In the genomic region with DNA sequence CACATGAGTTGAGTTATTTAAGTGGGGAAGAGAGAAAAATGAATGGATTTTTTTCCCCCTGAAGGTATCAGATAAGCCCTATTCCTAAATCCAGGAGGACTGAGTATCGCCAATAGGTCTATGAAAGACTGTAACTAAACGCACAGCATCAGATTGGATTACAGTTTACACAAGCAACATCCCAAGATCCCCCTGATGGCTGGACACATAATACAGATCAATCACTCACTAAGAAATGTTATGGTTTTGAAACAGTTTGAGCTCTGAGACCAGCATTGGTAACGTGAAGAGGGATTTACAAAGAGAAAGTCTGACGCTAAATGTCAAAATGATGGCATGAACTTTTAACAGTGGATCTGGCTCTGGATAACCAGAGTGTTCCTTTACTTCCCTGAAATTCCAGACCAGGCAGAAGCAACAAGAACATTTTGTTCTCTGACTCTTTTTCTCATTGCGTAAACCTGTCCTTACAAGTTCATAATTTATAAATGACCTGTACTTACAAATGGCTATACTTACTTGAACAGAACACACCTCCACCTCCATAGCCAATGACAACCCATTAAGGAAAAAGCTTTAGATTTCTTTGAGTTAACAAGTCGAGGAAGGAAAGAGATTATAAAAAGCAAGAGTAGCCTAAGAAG, we compare ENCODE assay signal across 16 cellular contexts.
DNase-seq lines count a peak whose midpoint lies in the region; ATAC-seq and TF ChIP-seq lines count a peak whose summit lies in the region.
"Had no signal": no experiment of that assay in that cellular context is flagged by ENCODE, and none has a peak within 500 bp of the region (broad histone marks: within the 10 kb centered on the region; RNA-seq: fewer than 3 reads in every experiment).

No MANE protein-coding gene starts in this region.

- no peak for TF ChIP-seq POLR2A in adrenal gland (IDR thresholded peaks at IDR 0.05)
- TF ChIP-seq POLR2A in gastroesophageal sphincter (IDR thresholded peaks at IDR 0.05): no peak

- no peak for TF ChIP-seq EP300 in gastroesophageal sphincter (IDR thresholded peaks at IDR 0.05)

- ATAC-seq in gastroesophageal sphincter (peak; percentile 77), sciatic nerve (peak; percentile 60), HG02571 (IDR thresholded peaks at IDR 0.05; ENCODE audit: unreplicated experiment) (no peak)
- ATAC-seq: activated naive CD8-positive, alpha-beta T cell treated with anti-CD3 and anti-CD28 coated beads, Interleukin-2, amount 50 U/mL, for 24 hours; heart right ventricle had no signal

- intact Hi-C loops in adrenal gland (cut with DNase I): no loop called here
- intact Hi-C loops in sciatic nerve (cut with DNase I): no loop called here

- no peaks in the 10 kb centered on the region for H3K9me3 ChIP-seq in adrenal gland (replicated peaks in 1 of 3)
- no peaks in the 10 kb centered on the region for H3K9me3 ChIP-seq in gastroesophageal sphincter
- H3K9me3 ChIP-seq: heart right ventricle, SJSA1 had no signal

- H3K27ac ChIP-seq in adrenal gland (peak overlapping the region in 4 of 5 donors; percentile 44 to 67 (median 56)), gastroesophageal sphincter (no peak overlapping the region), coronary artery (no peak overlapping the region)
- H3K27ac ChIP-seq: heart right ventricle, SJSA1 had no signal

- peaks cover 13 to 29% of the 10 kb centered on the region in 2 donors for H3K4me1 ChIP-seq in adrenal gland (replicated peaks in 1 of 2)
- no peaks in the 10 kb centered on the region for H3K4me1 ChIP-seq in gastroesophageal sphincter
- H3K4me1 ChIP-seq: heart right ventricle, SJSA1 had no signal

- no peaks in the 10 kb centered on the region for H3K36me3 ChIP-seq in adrenal gland (replicated peaks in 1 of 2)
- H3K36me3 ChIP-seq in gastroesophageal sphincter: peaks cover 0 to 4% of the 10 kb centered on the region in 2 donors
- H3K36me3 ChIP-seq: heart right ventricle, SJSA1 had no signal

- peak; percentile 6 for DNase-seq in HPDE6-E6E7 (ENCODE audit: extremely low spot score)
- DNase-seq in adrenal gland: no peak
- no peak for DNase-seq in sciatic nerve (ENCODE audit: low spot score)
- no peak for DNase-seq in stimulated activated CD8-positive, alpha-beta memory T cell treated with anti-CD3 and anti-CD28 coated beads, Interleukin-4, amount 100 ng/mL, for 48 hours
- no peak for DNase-seq in coronary artery (ENCODE audit: low spot score)
- no peak for DNase-seq in NCI-H1417 treated with DMSO at 0.1 percent for 48 hours (lab: John Stamatoyannopoulos, UW)
- DNase-seq: activated CD4-positive, alpha-beta T cell treated with anti-CD3 and anti-CD28 coated beads, Interleukin-2, amount 10 ng/mL, durations not matched to agents 24 days and 14 days; activated naive CD8-positive, alpha-beta T cell treated with anti-CD3 and anti-CD28 coated beads, Interleukin-2, amount 50 U/mL, for 24 hours; AML-193; H7; heart right ventricle; NCI-H2171 treated with DMSO at 0.1 percent for 48 hours; stimulated activated CD4-positive, alpha-beta T cell treated with anti-CD3 and anti-CD28 coated beads, Interleukin-15, amount 100 ng/mL, for 24 hours had no signal

- 53 to 72% (median 59%) methylated on average over 6 of the region's 6 CpGs for WGBS in adrenal gland, 4 donors
- 70 to 72% methylated on average over 5 to 6 of the region's 6 CpGs for WGBS in gastroesophageal sphincter (ENCODE audit: low coverage in 1 of 2), 2 donors

- TF ChIP-seq CTCF in adrenal gland (IDR thresholded peaks at IDR 0.05) (no peak), gastroesophageal sphincter (IDR thresholded peaks at IDR 0.05) (no peak), coronary artery (IDR thresholded peaks at IDR 0.05) (no peak)

- H3K27me3 ChIP-seq in adrenal gland (no peaks in the 10 kb centered on the region), gastroesophageal sphincter (no peaks in the 10 kb centered on the region)
- H3K27me3 ChIP-seq: heart right ventricle, SJSA1 had no signal

- H3K4me3 ChIP-seq in adrenal gland: no peak overlapping the region
- no peak overlapping the region for H3K4me3 ChIP-seq in gastroesophageal sphincter
- no peak overlapping the region for H3K4me3 ChIP-seq in coronary artery
- H3K4me3 ChIP-seq: heart right ventricle, SJSA1 had no signal

Comparison
In these comparisons a context has a peak if more than half of its experiments do, and no peak if none do; other contexts are left out.
1. H3K27ac ChIP-seq: peak in adrenal gland (4 of 5); none in gastroesophageal sphincter (0 of 4) and coronary artery (0 of 2).